In the genomic region with DNA sequence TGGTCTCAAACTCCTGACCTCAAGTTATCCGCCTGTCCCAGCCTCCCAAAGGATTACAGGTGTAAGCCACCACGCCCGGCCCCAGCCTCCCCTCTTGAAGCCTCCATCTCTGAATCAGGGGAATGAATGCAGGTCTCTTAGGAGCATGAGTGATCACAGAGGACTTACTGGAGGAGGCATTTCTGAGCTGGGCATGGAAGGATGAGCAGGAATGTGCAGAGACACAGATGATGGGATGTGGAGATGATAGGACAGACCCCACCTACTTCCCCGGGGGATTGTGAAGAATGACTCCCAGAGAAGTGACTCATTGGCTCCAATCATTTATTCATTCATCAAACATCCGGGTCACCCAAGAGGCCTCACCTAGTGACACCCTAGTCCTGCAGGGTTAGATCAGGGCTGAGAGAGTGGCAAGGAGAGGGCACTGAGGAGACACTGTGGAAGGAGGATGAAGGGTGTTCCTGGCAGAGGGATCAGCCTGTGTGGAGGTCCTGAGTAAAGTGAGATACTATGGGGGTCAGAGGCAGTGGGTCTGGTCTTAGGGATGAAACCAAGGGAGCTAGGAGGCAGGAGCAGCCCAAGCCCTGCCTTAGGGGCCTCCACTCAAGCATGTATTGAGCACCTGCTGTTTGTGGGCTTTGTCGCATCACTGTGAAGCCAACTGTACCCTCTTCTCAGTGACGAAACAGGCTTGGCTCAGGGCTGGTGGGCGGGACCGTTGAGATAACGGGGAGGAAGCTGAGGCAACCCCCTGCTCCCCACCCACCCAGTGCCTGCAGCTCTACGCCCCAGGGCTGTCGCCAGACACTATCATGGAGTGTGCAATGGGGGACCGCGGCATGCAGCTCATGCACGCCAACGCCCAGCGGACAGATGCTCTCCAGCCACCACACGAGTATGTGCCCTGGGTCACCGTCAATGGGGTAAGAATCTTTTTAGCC, we compare ENCODE assay signal across 25 cellular contexts. TPM values are rescaled to one million over a fixed set of nuclear protein-coding genes. Genes with fewer than 3 reads are reported as not detected.
DNase-seq lines count a peak whose midpoint lies in the region; ATAC-seq and TF ChIP-seq lines count a peak whose summit lies in the region.
"Had no signal": no experiment of that assay in that cellular context is flagged by ENCODE, and none has a peak within 500 bp of the region (broad histone marks: within the 10 kb centered on the region; RNA-seq: fewer than 3 reads in every experiment).

No MANE protein-coding gene starts in this region.

- no peak overlapping the region for H3K27ac Mint-ChIP-seq in activated naive CD8-positive, alpha-beta T cell treated with anti-CD3 and anti-CD28 coated beads, Interleukin-2, amount 50 U/mL, for 24 hours
- H3K27ac Mint-ChIP-seq in activated naive CD8-positive, alpha-beta T cell treated with anti-CD3 and anti-CD28 coated beads for 36 hours = no peak overlapping the region
- peak overlapping the region in 1 of 3 donors; percentile 97 for H3K27ac Mint-ChIP-seq in IgD-negative memory B cell
- H3K27ac Mint-ChIP-seq in stimulated activated naive B cell treated with anti-CD40 and anti-IgM and Interleukin-4, amounts not matched to agents 10 μg/mL and 1 μg/mL and 100 μg/mL, for 72 hours = peak overlapping the region; percentile 86
- H3K27ac Mint-ChIP-seq: activated naive CD4-positive, alpha-beta T cell treated with anti-CD3 and anti-CD28 coated beads, Interleukin-2, amount 50 U/mL, for 24 hours had no signal

- peaks cover 30% of the 10 kb centered on the region for H3K4me1 Mint-ChIP-seq in activated naive CD8-positive, alpha-beta T cell treated with anti-CD3 and anti-CD28 coated beads, Interleukin-2, amount 50 U/mL, for 24 hours
- H3K4me1 Mint-ChIP-seq in activated naive CD8-positive, alpha-beta T cell treated with anti-CD3 and anti-CD28 coated beads for 36 hours = peaks cover 15% of the 10 kb centered on the region
- H3K4me1 Mint-ChIP-seq in IgD-negative memory B cell = peaks cover 23 to 39% (median 39%) of the 10 kb centered on the region in 3 donors
- peaks cover 46 to 91% of the 10 kb centered on the region in 2 donors for H3K4me1 Mint-ChIP-seq in stimulated activated naive B cell treated with anti-CD40 and anti-IgM and Interleukin-4, amounts not matched to agents 10 μg/mL and 1 μg/mL and 100 μg/mL, for 72 hours

- H3K4me3 Mint-ChIP-seq in activated naive CD8-positive, alpha-beta T cell treated with anti-CD3 and anti-CD28 coated beads, Interleukin-2, amount 50 U/mL, for 24 hours = peak overlapping the region; percentile 14
- H3K4me3 Mint-ChIP-seq in activated naive CD8-positive, alpha-beta T cell treated with anti-CD3 and anti-CD28 coated beads for 36 hours = no peak overlapping the region
- H3K4me3 Mint-ChIP-seq in IgD-negative memory B cell = peak overlapping the region; percentile 65 to 99 (median 84)
- H3K4me3 Mint-ChIP-seq in stimulated activated naive B cell treated with anti-CD40 and anti-IgM and Interleukin-4, amounts not matched to agents 10 μg/mL and 1 μg/mL and 100 μg/mL, for 72 hours = peak overlapping the region; percentile 73 to 76
- H3K4me3 Mint-ChIP-seq: activated naive CD4-positive, alpha-beta T cell treated with anti-CD3 and anti-CD28 coated beads, Interleukin-2, amount 50 U/mL, for 24 hours had no signal

- H3K36me3 Mint-ChIP-seq in activated naive CD8-positive, alpha-beta T cell treated with anti-CD3 and anti-CD28 coated beads, Interleukin-2, amount 50 U/mL, for 24 hours (ENCODE audit: low read depth) = peaks cover 6% of the 10 kb centered on the region
- H3K36me3 Mint-ChIP-seq in activated naive CD8-positive, alpha-beta T cell treated with anti-CD3 and anti-CD28 coated beads for 36 hours = peaks cover 11% of the 10 kb centered on the region
- peaks cover 22% of the 10 kb centered on the region for H3K36me3 Mint-ChIP-seq in IgD-negative memory B cell
- peaks cover 49 to 67% of the 10 kb centered on the region in 2 donors for H3K36me3 Mint-ChIP-seq in stimulated activated naive B cell treated with anti-CD40 and anti-IgM and Interleukin-4, amounts not matched to agents 10 μg/mL and 1 μg/mL and 100 μg/mL, for 72 hours
- H3K36me3 Mint-ChIP-seq: activated naive CD4-positive, alpha-beta T cell treated with anti-CD3 and anti-CD28 coated beads, Interleukin-2, amount 50 U/mL, for 24 hours had no signal

- DNase-seq in activated naive CD8-positive, alpha-beta T cell treated with anti-CD3 and anti-CD28 coated beads, Interleukin-2, amount 50 U/mL, for 24 hours = no peak
- DNase-seq in activated naive CD8-positive, alpha-beta T cell treated with anti-CD3 and anti-CD28 coated beads for 36 hours = no peak
- peak; percentile 79 to 89 for DNase-seq in erythroblast (lab: John Stamatoyannopoulos, UW)
- no peak for DNase-seq in stimulated activated naive B cell treated with anti-CD40 and anti-IgM and Interleukin-4, amounts not matched to agents 10 μg/mL and 1 μg/mL and 100 μg/mL, for 72 hours
- no peak for DNase-seq in GM03348 (ENCODE audit: low spot score)
- no peak for DNase-seq in Ammon's horn (ENCODE audit: low spot score)
- no peak for DNase-seq in activated T-cell treated with anti-CD3 and anti-CD28 coated beads for 4 hours
- DNase-seq: activated CD4-positive, alpha-beta T cell treated with anti-CD3 and anti-CD28 coated beads for 48 hours; C1 segment of cervical spinal cord; caudate nucleus; HCEC 1CT; NCI-H1092; NCI-H187; NCI-H2171 treated with DMSO at 0.1 percent for 48 hours; NCI-H524; Peyer's patch; retina; small intestine; stimulated activated naive CD4-positive, alpha-beta T cell; testis had no signal

- H3K9me3 Mint-ChIP-seq in activated naive CD8-positive, alpha-beta T cell treated with anti-CD3 and anti-CD28 coated beads, Interleukin-2, amount 50 U/mL, for 24 hours = no peaks in the 10 kb centered on the region
- H3K9me3 Mint-ChIP-seq in activated naive CD8-positive, alpha-beta T cell treated with anti-CD3 and anti-CD28 coated beads for 36 hours = no peaks in the 10 kb centered on the region
- no peaks in the 10 kb centered on the region for H3K9me3 Mint-ChIP-seq in IgD-negative memory B cell
- no peaks in the 10 kb centered on the region for H3K9me3 Mint-ChIP-seq in stimulated activated naive B cell treated with anti-CD40 and anti-IgM and Interleukin-4, amounts not matched to agents 10 μg/mL and 1 μg/mL and 100 μg/mL, for 72 hours
- H3K9me3 Mint-ChIP-seq: activated naive CD4-positive, alpha-beta T cell treated with anti-CD3 and anti-CD28 coated beads, Interleukin-2, amount 50 U/mL, for 24 hours had no signal

- no peaks in the 10 kb centered on the region for H3K27me3 Mint-ChIP-seq in activated naive CD8-positive, alpha-beta T cell treated with anti-CD3 and anti-CD28 coated beads, Interleukin-2, amount 50 U/mL, for 24 hours
- no peaks in the 10 kb centered on the region for H3K27me3 Mint-ChIP-seq in activated naive CD8-positive, alpha-beta T cell treated with anti-CD3 and anti-CD28 coated beads for 36 hours
- H3K27me3 Mint-ChIP-seq in IgD-negative memory B cell = no peaks in the 10 kb centered on the region
- no peaks in the 10 kb centered on the region for H3K27me3 Mint-ChIP-seq in stimulated activated naive B cell treated with anti-CD40 and anti-IgM and Interleukin-4, amounts not matched to agents 10 μg/mL and 1 μg/mL and 100 μg/mL, for 72 hours
- H3K27me3 Mint-ChIP-seq: activated naive CD4-positive, alpha-beta T cell treated with anti-CD3 and anti-CD28 coated beads, Interleukin-2, amount 50 U/mL, for 24 hours had no signal

- no peak for ATAC-seq in activated naive CD8-positive, alpha-beta T cell treated with anti-CD3 and anti-CD28 coated beads, Interleukin-2, amount 50 U/mL, for 24 hours
- ATAC-seq in stimulated activated naive B cell treated with anti-CD40 and anti-IgM and Interleukin-4, amounts not matched to agents 10 μg/mL and 1 μg/mL and 100 μg/mL, for 72 hours (replicated peaks) = no peak

- TF ChIP-seq POLR2A in erythroblast (IDR thresholded peaks at IDR 0.05; ENCODE audit: low read length) = no peak

RNA-seq across cellular contexts. Expression of a gene that starts 3.0 kb away (rescaled TPM):
- 10 to 100 TPM; 24.7 to 28.1 TPM for total RNA-seq in activated naive CD8-positive, alpha-beta T cell treated with anti-CD3 and anti-CD28 coated beads for 36 hours
- 473 TPM for polyA plus RNA-seq in IgD-negative memory B cell

RNA-seq across cellular contexts. Expression of a gene that starts 16.4 kb away (rescaled TPM):
- total RNA-seq in activated naive CD8-positive, alpha-beta T cell treated with anti-CD3 and anti-CD28 coated beads for 36 hours = 10 to 100 TPM; 15.2 to 16.7 TPM
- 16.6 TPM for polyA plus RNA-seq in IgD-negative memory B cell

RNA-seq across cellular contexts. Expression of a gene that starts 23.7 kb away (rescaled TPM):
- 10 to 100 TPM; 18.5 to 21.1 TPM for total RNA-seq in activated naive CD8-positive, alpha-beta T cell treated with anti-CD3 and anti-CD28 coated beads for 36 hours
- polyA plus RNA-seq in IgD-negative memory B cell = 2.1 TPM

RNA-seq across cellular contexts. Expression of a gene that starts 27.2 kb away (rescaled TPM):
- total RNA-seq in activated naive CD8-positive, alpha-beta T cell treated with anti-CD3 and anti-CD28 coated beads for 36 hours = 1 to 10 TPM; 3.2 to 3.9 TPM
- 1.5 TPM for polyA plus RNA-seq in IgD-negative memory B cell

RNA-seq across cellular contexts. Expression of a gene that starts 49.6 kb away (rescaled TPM):
- total RNA-seq in activated naive CD8-positive, alpha-beta T cell treated with anti-CD3 and anti-CD28 coated beads for 36 hours = not detected
- not detected for polyA plus RNA-seq in IgD-negative memory B cell
- total RNA-seq: ascending aorta; SJSA1; T-helper 2 cell treated with Interferon-gamma antibody and Interleukin-4, amounts not matched to agents 100 ng/mL and 5 ng/mL, for 36 hours had no signal

Comparison
In these comparisons a context has a peak if more than half of its experiments do, and no peak if none do; other contexts are left out.
1. DNase-seq: peak in erythroblast (2 of 2); none in activated naive CD8-positive, alpha-beta T cell treated with anti-CD3 and anti-CD28 coated beads, Interleukin-2, amount 50 U/mL, for 24 hours (single experiment), activated naive CD8-positive, alpha-beta T cell treated with anti-CD3 and anti-CD28 coated beads for 36 hours (single experiment), stimulated activated naive B cell treated with anti-CD40 and anti-IgM and Interleukin-4, amounts not matched to agents 10 μg/mL and 1 μg/mL and 100 μg/mL, for 72 hours (single experiment), GM03348 (single experiment), Ammon's horn (single experiment) and activated T-cell treated with anti-CD3 and anti-CD28 coated beads for 4 hours (single experiment).